Comparison of ENCODE assay signal across 8 cellular contexts in the genomic region with DNA sequence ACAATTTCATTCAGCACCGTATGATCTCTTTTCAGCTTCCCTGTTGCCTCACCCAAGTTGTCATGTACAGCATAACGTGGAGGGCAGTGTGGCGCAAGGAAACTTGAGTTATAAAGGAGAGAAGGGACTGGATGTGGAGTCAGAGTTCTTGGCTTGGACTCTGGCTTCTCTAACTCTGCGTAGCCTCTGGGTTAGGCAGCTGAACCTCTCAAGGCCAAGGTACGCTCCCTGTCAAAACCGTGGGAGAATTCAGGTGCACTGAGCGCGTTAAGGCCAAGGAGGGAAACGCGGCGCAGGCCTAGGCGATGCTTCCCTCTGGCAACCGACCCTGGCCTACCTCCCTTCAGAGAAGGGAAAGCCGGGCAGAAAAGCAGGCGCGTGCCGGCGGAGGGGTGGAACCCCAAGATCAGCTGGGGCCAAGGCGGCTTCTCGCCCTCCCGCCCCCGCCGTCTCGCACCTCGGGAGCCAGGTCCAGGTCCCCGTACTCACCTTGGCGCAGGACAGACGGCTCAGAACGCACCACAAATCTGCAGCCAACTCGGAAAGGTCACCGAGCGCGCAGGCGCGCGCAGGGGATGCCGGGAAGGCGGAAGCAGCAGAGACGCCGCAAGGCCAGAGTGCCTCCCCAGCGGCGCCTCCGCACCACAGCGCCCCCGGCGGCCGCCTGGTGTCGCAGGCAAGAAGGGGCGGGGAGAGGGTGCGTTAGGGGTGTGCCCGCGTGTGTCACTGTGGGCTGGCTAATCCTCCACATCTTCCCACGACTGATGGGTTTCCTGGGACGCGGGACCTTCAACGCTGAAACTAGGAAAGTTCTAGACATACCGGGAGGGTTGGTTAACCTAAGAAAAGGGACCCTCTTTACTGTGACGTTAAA. TPM values are rescaled to one million over a fixed set of nuclear protein-coding genes. Genes with fewer than 3 reads are reported as not detected.
DNase-seq lines count a peak whose midpoint lies in the region; ATAC-seq and TF ChIP-seq lines count a peak whose summit lies in the region.

No MANE protein-coding gene starts in this region.

- CTCF ChIA-PET in T-cell (lab: Charles Lee): interaction anchor here (1.0 to 2.5 kb wide), 5 partner anchors 11 to 112 kb away, joined by 3 to 10 read pairs (median 3); no protein-coding TSS in a partner anchor

- under 1% methylated on average over 58 of the region's 58 CpGs for WGBS in prostate gland
- under 1% methylated on average over 58 of the region's 58 CpGs for WGBS in urinary bladder

- in situ Hi-C loops in GM13976 (cut with MboI; ENCODE audit: low sequenced_read_pairs, unreplicated experiment): no loop called here

- H3K4me1 ChIP-seq in prostate gland (replicated peaks) (no peaks in the 10 kb centered on the region), urinary bladder (ENCODE audit: insufficient read depth) (no peaks in the 10 kb centered on the region)

- no peaks in the 10 kb centered on the region for H3K36me3 Mint-ChIP-seq in T-cell

- H3K27ac ChIP-seq in prostate gland (peak overlapping the region; percentile 62 to 75), urinary bladder (ENCODE audit: low read depth) (peak overlapping the region; percentile 70)

- POLR2A ChIA-PET in T-cell (lab: Charles Lee): no interaction called here

- TF ChIP-seq CTCF in GM13976 (IDR thresholded peaks at IDR 0.05; ENCODE audit: borderline replicate concordance, control extremely low read depth, extremely low read depth, insufficient read depth, missing control alignments): peak; percentile 100
- TF ChIP-seq CTCF in prostate gland (IDR thresholded peaks at IDR 0.05): peak; percentile 80 to 100 (median 98)

- peak overlapping the region; percentile 68 to 92 for H3K4me3 ChIP-seq in prostate gland
- peak overlapping the region; percentile 79 for H3K4me3 ChIP-seq in urinary bladder (ENCODE audit: low read depth, low read length)

- ATAC-seq in HG02870 (IDR thresholded peaks at IDR 0.05; ENCODE audit: unreplicated experiment) (peak; percentile 83), T-cell (replicated peaks in 1 of 4) (peak; percentile 98 to 100 (median 100)), left ventricle myocardium superior (peak; percentile 95)

- intact Hi-C loops in left ventricle myocardium superior (cut with micrococcal nuclease): no loop called here
- intact Hi-C loops in prostate gland (cut with DNase I): no loop called here

- no peaks in the 10 kb centered on the region for H3K36me3 ChIP-seq in prostate gland
- H3K36me3 ChIP-seq in urinary bladder (ENCODE audit: insufficient read depth): no peaks in the 10 kb centered on the region

- H3K27me3 ChIP-seq in prostate gland (replicated peaks; ENCODE audit: insufficient read depth): no peaks in the 10 kb centered on the region

- H3K27ac Mint-ChIP-seq in T-cell: peak overlapping the region; percentile 59 to 79

- H3K9me3 ChIP-seq in prostate gland: no peaks in the 10 kb centered on the region

- H3K4me3 Mint-ChIP-seq in T-cell: peak overlapping the region; percentile 83 to 88 (median 84)

- no peaks in the 10 kb centered on the region for H3K9me3 Mint-ChIP-seq in T-cell

- peaks cover 3 to 11% of the 10 kb centered on the region in 2 donors for H3K27me3 Mint-ChIP-seq in T-cell

- DNase-seq in GM13976 (ENCODE audit: low spot score): peak; percentile 99
- DNase-seq in NCI-H146 (lab: John Stamatoyannopoulos, UW): peak; percentile 93
- DNase-seq in T-cell: peak; percentile 88 to 97 (median 93)
- peak; percentile 56 to 94 (median 86) for DNase-seq in amygdala (lab: John Stamatoyannopoulos, UW)
- DNase-seq in left ventricle myocardium superior: peak; percentile 96
- DNase-seq in prostate gland (ENCODE audit: low spot score): peak; percentile 86

- H3K4me1 Mint-ChIP-seq in T-cell: peaks cover 6 to 32% (median 28%) of the 10 kb centered on the region in 3 donors

- peak; percentile 64 for TF ChIP-seq POLR2A in prostate gland (IDR thresholded peaks at IDR 0.05)

RNA-seq across cellular contexts. Expression of gene TDRD9, which starts 7.0 kb away (rescaled TPM):
- total RNA-seq in T-cell (1 to 10 TPM in 1 of 5 donors, under 1 TPM in 4; 0.43 to 1.3 (median 0.56) TPM), left ventricle myocardium superior (2.2 TPM), prostate gland (10 to 100 TPM in 1 of 2 donors, under 1 TPM in 1; 0.64 to 18.2 TPM), urinary bladder (0.95 TPM)
- 2.4 TPM for polyA plus RNA-seq in urinary bladder

RNA-seq across cellular contexts. Expression of gene RD3L, which starts 21.1 kb away (rescaled TPM):
- total RNA-seq in T-cell (not detected), left ventricle myocardium superior (29.8 TPM), prostate gland (not detected), urinary bladder (not detected)
- polyA plus RNA-seq in urinary bladder: 0.57 TPM

Comparison
In these comparisons a context has a peak if more than half of its experiments do, and no peak if none do; other contexts are left out.
1. Peak in every context shown above with its lines: DNase-seq, ATAC-seq, H3K4me3 ChIP-seq and H3K27ac ChIP-seq.
2. RNA of gene RD3L, which starts 21.1 kb away (total RNA-seq): 29.8 TPM in left ventricle myocardium superior (single experiment); not detected in urinary bladder (single experiment), not detected in T-cell and not detected in prostate gland; every median in the first group is over 10 times any median in the second.